ENCODE assay signal across 1 cellular context in the genomic region with DNA sequence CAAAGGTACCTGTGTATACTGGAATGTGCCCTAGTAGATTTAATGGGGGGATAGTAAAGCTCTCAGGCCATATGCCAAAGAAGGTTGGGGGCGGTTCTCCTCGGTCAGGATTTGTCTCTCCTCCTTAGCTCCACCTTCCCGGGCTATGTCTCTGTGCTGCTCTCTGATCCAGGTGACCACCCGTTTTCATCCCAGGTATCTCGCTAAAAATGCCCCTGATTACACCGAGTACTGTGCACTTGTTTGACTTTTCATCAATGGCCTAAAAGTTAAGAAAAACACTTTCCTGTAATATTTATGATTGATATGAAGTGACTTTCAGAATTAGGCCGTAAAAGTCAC.
TF ChIP-seq lines count a peak whose summit lies in the region.

No MANE protein-coding gene starts in this region.

TF ChIP-seq in WTC11, 78 proteins besides CTCF, POLR2A, EP300 and RAD21 (continued from another document):
- TF ChIP-seq, protein P1, sequence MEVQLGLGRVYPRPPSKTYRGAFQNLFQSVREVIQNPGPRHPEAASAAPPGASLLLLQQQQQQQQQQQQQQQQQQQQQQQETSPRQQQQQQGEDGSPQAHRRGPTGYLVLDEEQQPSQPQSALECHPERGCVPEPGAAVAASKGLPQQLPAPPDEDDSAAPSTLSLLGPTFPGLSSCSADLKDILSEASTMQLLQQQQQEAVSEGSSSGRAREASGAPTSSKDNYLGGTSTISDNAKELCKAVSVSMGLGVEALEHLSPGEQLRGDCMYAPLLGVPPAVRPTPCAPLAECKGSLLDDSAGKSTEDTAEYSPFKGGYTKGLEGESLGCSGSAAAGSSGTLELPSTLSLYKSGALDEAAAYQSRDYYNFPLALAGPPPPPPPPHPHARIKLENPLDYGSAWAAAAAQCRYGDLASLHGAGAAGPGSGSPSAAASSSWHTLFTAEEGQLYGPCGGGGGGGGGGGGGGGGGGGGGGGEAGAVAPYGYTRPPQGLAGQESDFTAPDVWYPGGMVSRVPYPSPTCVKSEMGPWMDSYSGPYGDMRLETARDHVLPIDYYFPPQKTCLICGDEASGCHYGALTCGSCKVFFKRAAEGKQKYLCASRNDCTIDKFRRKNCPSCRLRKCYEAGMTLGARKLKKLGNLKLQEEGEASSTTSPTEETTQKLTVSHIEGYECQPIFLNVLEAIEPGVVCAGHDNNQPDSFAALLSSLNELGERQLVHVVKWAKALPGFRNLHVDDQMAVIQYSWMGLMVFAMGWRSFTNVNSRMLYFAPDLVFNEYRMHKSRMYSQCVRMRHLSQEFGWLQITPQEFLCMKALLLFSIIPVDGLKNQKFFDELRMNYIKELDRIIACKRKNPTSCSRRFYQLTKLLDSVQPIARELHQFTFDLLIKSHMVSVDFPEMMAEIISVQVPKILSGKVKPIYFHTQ (CRISPR knock-in tag; IDR thresholded peaks at IDR 0.05) = no peak
- TF ChIP-seq SMAD3 (CRISPR knock-in tag; IDR thresholded peaks at IDR 0.05; ENCODE audit: borderline replicate concordance) (no peak), ZBTB21 (CRISPR knock-in tag; IDR thresholded peaks at IDR 0.05; ENCODE audit: borderline replicate concordance) (no peak), ZNF219 (CRISPR knock-in tag; IDR thresholded peaks at IDR 0.05; ENCODE audit: borderline replicate concordance) (no peak), TEAD1 (CRISPR knock-in tag; IDR thresholded peaks at IDR 0.05) (no peak), ETV6 (CRISPR knock-in tag; IDR thresholded peaks at IDR 0.05) (no peak), TEAD4 (CRISPR knock-in tag; IDR thresholded peaks at IDR 0.05) (no peak), ZNF671 (CRISPR knock-in tag; IDR thresholded peaks at IDR 0.05) (no peak), GRHL2 (CRISPR knock-in tag; IDR thresholded peaks at IDR 0.05; ENCODE audit: insufficient replicate concordance, severe bottlenecking) (no peak)
- TF ChIP-seq, protein P2, sequence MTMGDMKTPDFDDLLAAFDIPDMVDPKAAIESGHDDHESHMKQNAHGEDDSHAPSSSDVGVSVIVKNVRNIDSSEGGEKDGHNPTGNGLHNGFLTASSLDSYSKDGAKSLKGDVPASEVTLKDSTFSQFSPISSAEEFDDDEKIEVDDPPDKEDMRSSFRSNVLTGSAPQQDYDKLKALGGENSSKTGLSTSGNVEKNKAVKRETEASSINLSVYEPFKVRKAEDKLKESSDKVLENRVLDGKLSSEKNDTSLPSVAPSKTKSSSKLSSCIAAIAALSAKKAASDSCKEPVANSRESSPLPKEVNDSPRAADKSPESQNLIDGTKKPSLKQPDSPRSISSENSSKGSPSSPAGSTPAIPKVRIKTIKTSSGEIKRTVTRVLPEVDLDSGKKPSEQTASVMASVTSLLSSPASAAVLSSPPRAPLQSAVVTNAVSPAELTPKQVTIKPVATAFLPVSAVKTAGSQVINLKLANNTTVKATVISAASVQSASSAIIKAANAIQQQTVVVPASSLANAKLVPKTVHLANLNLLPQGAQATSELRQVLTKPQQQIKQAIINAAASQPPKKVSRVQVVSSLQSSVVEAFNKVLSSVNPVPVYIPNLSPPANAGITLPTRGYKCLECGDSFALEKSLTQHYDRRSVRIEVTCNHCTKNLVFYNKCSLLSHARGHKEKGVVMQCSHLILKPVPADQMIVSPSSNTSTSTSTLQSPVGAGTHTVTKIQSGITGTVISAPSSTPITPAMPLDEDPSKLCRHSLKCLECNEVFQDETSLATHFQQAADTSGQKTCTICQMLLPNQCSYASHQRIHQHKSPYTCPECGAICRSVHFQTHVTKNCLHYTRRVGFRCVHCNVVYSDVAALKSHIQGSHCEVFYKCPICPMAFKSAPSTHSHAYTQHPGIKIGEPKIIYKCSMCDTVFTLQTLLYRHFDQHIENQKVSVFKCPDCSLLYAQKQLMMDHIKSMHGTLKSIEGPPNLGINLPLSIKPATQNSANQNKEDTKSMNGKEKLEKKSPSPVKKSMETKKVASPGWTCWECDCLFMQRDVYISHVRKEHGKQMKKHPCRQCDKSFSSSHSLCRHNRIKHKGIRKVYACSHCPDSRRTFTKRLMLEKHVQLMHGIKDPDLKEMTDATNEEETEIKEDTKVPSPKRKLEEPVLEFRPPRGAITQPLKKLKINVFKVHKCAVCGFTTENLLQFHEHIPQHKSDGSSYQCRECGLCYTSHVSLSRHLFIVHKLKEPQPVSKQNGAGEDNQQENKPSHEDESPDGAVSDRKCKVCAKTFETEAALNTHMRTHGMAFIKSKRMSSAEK (CRISPR knock-in tag; IDR thresholded peaks at IDR 0.05; ENCODE audit: borderline replicate concordance) = no peak
- TF ChIP-seq, protein P3, sequence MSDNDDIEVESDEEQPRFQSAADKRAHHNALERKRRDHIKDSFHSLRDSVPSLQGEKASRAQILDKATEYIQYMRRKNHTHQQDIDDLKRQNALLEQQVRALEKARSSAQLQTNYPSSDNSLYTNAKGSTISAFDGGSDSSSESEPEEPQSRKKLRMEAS (CRISPR knock-in tag; IDR thresholded peaks at IDR 0.05) = no peak
- TF ChIP-seq, protein P4, sequence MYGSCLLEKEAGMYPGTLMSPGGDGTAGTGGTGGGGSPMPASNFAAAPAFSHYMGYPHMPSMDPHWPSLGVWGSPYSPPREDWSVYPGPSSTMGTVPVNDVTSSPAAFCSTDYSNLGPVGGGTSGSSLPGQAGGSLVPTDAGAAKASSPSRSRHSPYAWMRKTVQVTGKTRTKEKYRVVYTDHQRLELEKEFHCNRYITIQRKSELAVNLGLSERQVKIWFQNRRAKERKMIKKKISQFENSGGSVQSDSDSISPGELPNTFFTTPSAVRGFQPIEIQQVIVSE (CRISPR knock-in tag; IDR thresholded peaks at IDR 0.05; ENCODE audit: borderline replicate concordance) = no peak
- TF ChIP-seq, protein P5, sequence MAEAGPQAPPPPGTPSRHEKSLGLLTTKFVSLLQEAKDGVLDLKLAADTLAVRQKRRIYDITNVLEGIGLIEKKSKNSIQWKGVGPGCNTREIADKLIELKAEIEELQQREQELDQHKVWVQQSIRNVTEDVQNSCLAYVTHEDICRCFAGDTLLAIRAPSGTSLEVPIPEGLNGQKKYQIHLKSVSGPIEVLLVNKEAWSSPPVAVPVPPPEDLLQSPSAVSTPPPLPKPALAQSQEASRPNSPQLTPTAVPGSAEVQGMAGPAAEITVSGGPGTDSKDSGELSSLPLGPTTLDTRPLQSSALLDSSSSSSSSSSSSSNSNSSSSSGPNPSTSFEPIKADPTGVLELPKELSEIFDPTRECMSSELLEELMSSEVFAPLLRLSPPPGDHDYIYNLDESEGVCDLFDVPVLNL (CRISPR knock-in tag; IDR thresholded peaks at IDR 0.05; ENCODE audit: borderline replicate concordance, low read depth) = no peak
TF ChIP-seq in WTC11: peak in this region for 0.
